ENCODE assay signal across 14 cellular contexts in the genomic region with DNA sequence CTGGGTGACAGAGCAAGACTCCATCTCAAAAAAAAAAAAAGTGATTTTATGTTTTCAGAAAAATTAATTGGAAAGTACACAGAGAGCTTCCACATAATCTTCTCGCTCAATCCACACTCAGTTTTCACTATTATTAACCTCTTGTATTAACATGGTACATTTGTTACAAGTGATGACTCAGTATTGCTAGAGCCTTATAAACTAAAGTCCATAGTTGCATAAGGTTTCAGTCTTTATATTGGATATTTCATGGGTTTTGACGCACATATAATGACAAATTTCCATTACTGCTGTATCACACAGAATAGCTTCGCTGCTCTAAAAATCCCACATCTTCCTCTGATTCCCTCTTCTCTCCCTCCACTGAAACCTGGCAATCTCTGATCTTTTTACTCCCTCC.
DNase-seq lines count a peak whose midpoint lies in the region; ATAC-seq and TF ChIP-seq lines count a peak whose summit lies in the region.
"Had no signal": no experiment of that assay in that cellular context is flagged by ENCODE, and none has a peak within 500 bp of the region (broad histone marks: within the 10 kb centered on the region; RNA-seq: fewer than 3 reads in every experiment).

No MANE protein-coding gene starts in this region.

- no peak overlapping the region for H3K4me3 Mint-ChIP-seq in nephron
- H3K4me3 Mint-ChIP-seq: B cell; CD4-positive, CD25-positive, alpha-beta regulatory T cell; CD8-positive, alpha-beta T cell had no signal

- H3K27me3 Mint-ChIP-seq in nephron (ENCODE audit: low read depth) = no peaks in the 10 kb centered on the region
- H3K27me3 Mint-ChIP-seq: B cell; CD4-positive, CD25-positive, alpha-beta regulatory T cell had no signal

- peaks cover 43% of the 10 kb centered on the region for H3K4me1 Mint-ChIP-seq in nephron
- H3K4me1 Mint-ChIP-seq: B cell; CD4-positive, CD25-positive, alpha-beta regulatory T cell had no signal

- TF ChIP-seq CTCF in nephron (IDR thresholded peaks at IDR 0.05; ENCODE audit: unreplicated experiment in 3 of 3) = no peak

- intact Hi-C loops in left colon (cut with DNase I, micrococcal nuclease) = no loop called here

- peak; percentile 59 for ATAC-seq in left colon
- ATAC-seq: CD8-positive, alpha-beta T cell had no signal

- H3K36me3 Mint-ChIP-seq in nephron (ENCODE audit: low read depth) = peaks cover 5% of the 10 kb centered on the region
- H3K36me3 Mint-ChIP-seq: CD4-positive, CD25-positive, alpha-beta regulatory T cell; CD8-positive, alpha-beta T cell had no signal

- H3K9me3 Mint-ChIP-seq in nephron = no peaks in the 10 kb centered on the region
- H3K9me3 Mint-ChIP-seq: CD8-positive, alpha-beta T cell had no signal

- peak overlapping the region in 2 of 3 experiments; percentile 37 to 67 for H3K27ac Mint-ChIP-seq in nephron
- H3K27ac Mint-ChIP-seq: B cell; CD4-positive, CD25-positive, alpha-beta regulatory T cell; CD8-positive, alpha-beta T cell had no signal

- DNase-seq in DMS79 treated with DMSO at 0.1 percent for 48 hours (lab: John Stamatoyannopoulos, UW) (peak; percentile 6), DMS79 (lab: John Stamatoyannopoulos, UW) (no peak), left colon (no peak), ecto neural progenitor cell (ENCODE audit: low spot score) (no peak)
- no peak for DNase-seq in activated naive CD4-positive, alpha-beta T cell (lab: John Stamatoyannopoulos, UW)
- DNase-seq: Caco-2; CD4-positive, CD25-positive, alpha-beta regulatory T cell; CD8-positive, alpha-beta T cell; DMS153; GF-D8; H7; HCEC 1CT had no signal
